18 cellular contexts compared by ENCODE assay signal in genomic region chr1:235986869-235987268, GRCh38.
DNase-seq lines count a peak whose midpoint lies in the region; ATAC-seq and TF ChIP-seq lines count a peak whose summit lies in the region.
"Had no signal": no experiment of that assay in that cellular context is flagged by ENCODE, and none has a peak within 500 bp of the region (broad histone marks: within the 10 kb centered on the region; RNA-seq: fewer than 3 reads in every experiment).

No MANE protein-coding gene starts in this region.

- H3K9me3 ChIP-seq in heart left ventricle (peaks cover 0 to 13% (median 0%) of the 10 kb centered on the region in 12 donors), esophagus muscularis mucosa (peaks cover 0 to 11% (median 0%) of the 10 kb centered on the region in 4 donors), uterus (peaks cover 0 to 4% of the 10 kb centered on the region in 2 donors), A673 (ENCODE audit: low read depth, low read length, poor library complexity, severe bottlenecking) (no peaks in the 10 kb centered on the region)
- H3K9me3 ChIP-seq: Caco-2, testis had no signal

- no TSS peak for BruUV-seq in A673 (replicated peaks; lab: Mats Ljungman, UMichigan)

- WGBS in heart left ventricle, 4 donors = 56 to 73% (median 67%) methylated on average over 3 of the region's 3 CpGs
- WGBS in esophagus muscularis mucosa = 71% methylated on average over 3 of the region's 3 CpGs

- H3K36me3 ChIP-seq in heart left ventricle = peaks cover 0 to 97% (median 51%) of the 10 kb centered on the region in 9 donors
- H3K36me3 ChIP-seq in esophagus muscularis mucosa = peaks cover 45 to 88% (median 80%) of the 10 kb centered on the region in 4 donors
- no peaks in the 10 kb centered on the region for H3K36me3 ChIP-seq in uterus
- H3K36me3 ChIP-seq in A673 (ENCODE audit: insufficient read depth, low read length, poor library complexity, severe bottlenecking) = no peaks in the 10 kb centered on the region

- TF ChIP-seq POLR2A in heart left ventricle (IDR thresholded peaks at IDR 0.05) (no peak), esophagus muscularis mucosa (IDR thresholded peaks at IDR 0.05; ENCODE audit: low read depth) (no peak), uterus (IDR thresholded peaks at IDR 0.05) (no peak)

- POLR2A ChIA-PET in A673 (lab: Charles Lee; ENCODE audit: low non-redundant PET) = no interaction called here

- peak in 1 of 4 donors; percentile 12 for ATAC-seq in heart left ventricle
- ATAC-seq in left ventricle myocardium superior = no peak
- ATAC-seq in HG03135 (IDR thresholded peaks at IDR 0.05; ENCODE audit: unreplicated experiment) = peak; percentile 81
- no peak for ATAC-seq in GM21717 (IDR thresholded peaks at IDR 0.05; ENCODE audit: unreplicated experiment)
- ATAC-seq: activated CD4-positive, CD25-positive, alpha-beta regulatory T cell treated with anti-CD3 and anti-CD28 coated beads, Interleukin-2, amount 50 U/mL, for 24 hours; PC-3 had no signal

- CTCF ChIA-PET in A673 (lab: Charles Lee) = no interaction called here

- no peak overlapping the region for H3K4me3 ChIP-seq in heart left ventricle
- H3K4me3 ChIP-seq in esophagus muscularis mucosa = no peak overlapping the region
- no peak overlapping the region for H3K4me3 ChIP-seq in uterus
- H3K4me3 ChIP-seq in A673 (ENCODE audit: low read depth, low read length, poor library complexity, severe bottlenecking) = no peak overlapping the region
- H3K4me3 ChIP-seq: testis had no signal

- TF ChIP-seq EP300 in esophagus muscularis mucosa (IDR thresholded peaks at IDR 0.05) = no peak

- intact Hi-C loops in heart left ventricle (cut with DNase I) (loop anchor here in 1 of 10 donors (2.0 kb wide), 1 partner anchor 14 kb away; no protein-coding TSS in a partner anchor), left ventricle myocardium superior (cut with micrococcal nuclease) (no loop called here), esophagus muscularis mucosa (cut with DNase I) (no loop called here), uterus (cut with DNase I; ENCODE audit: low total_unique reads) (no loop called here), A673 (cut with micrococcal nuclease; ENCODE audit: unreplicated experiment) (no loop called here)

- TF ChIP-seq CTCF in heart left ventricle (IDR thresholded peaks at IDR 0.05) = no peak
- TF ChIP-seq CTCF in esophagus muscularis mucosa (IDR thresholded peaks at IDR 0.05) = no peak
- no peak for TF ChIP-seq CTCF in uterus (IDR thresholded peaks at IDR 0.05)
- TF ChIP-seq CTCF in A673 (conservative IDR thresholded peaks at IDR 0.05; ENCODE audit: low read depth, low read length) = no peak

- H3K4me1 ChIP-seq in heart left ventricle (peaks cover 0 to 44% (median 24%) of the 10 kb centered on the region in 12 donors), esophagus muscularis mucosa (peaks cover 18 to 24% (median 22%) of the 10 kb centered on the region in 4 donors), uterus (peaks cover 0 to 3% of the 10 kb centered on the region in 2 donors), A673 (ENCODE audit: insufficient read depth, low read length, poor library complexity, severe bottlenecking) (no peaks in the 10 kb centered on the region)
- H3K4me1 ChIP-seq: testis had no signal

- H3K27ac ChIP-seq in heart left ventricle (peak overlapping the region in 9 of 12 donors; percentile 9 to 46 (median 18)), esophagus muscularis mucosa (replicated peaks in 1 of 4) (peak overlapping the region; percentile 1 to 50 (median 32)), uterus (peak overlapping the region; percentile 27 to 80), A673 (ENCODE audit: low read depth, low read length, poor library complexity, severe bottlenecking) (no peak overlapping the region)
- H3K27ac ChIP-seq: testis had no signal

- no peak for DNase-seq in heart left ventricle
- DNase-seq in left ventricle myocardium superior = no peak
- no peak for DNase-seq in esophagus muscularis mucosa (ENCODE audit: extremely low spot score)
- DNase-seq in uterus = no peak
- DNase-seq in A673 (ENCODE audit: low spot score) = no peak
- DNase-seq in NCI-H2081 treated with DMSO at 0.1 percent for 48 hours (lab: John Stamatoyannopoulos, UW) = no peak
- DNase-seq: activated naive CD8-positive, alpha-beta T cell treated with anti-CD3 and anti-CD28 coated beads, Interleukin-2, amount 10 ng/mL, durations not matched to agents 7 days and 5 days; Caco-2; GDM1; midbrain; NCI-H226; PC-3; stimulated activated CD4-positive, alpha-beta T cell treated with anti-CD3 and anti-CD28 coated beads, Interleukin-15, amount 100 ng/mL, for 24 hours; SW 1271; testis had no signal

- H3K27me3 ChIP-seq in heart left ventricle = no peaks in the 10 kb centered on the region
- H3K27me3 ChIP-seq in esophagus muscularis mucosa = no peaks in the 10 kb centered on the region
- no peaks in the 10 kb centered on the region for H3K27me3 ChIP-seq in uterus
- H3K27me3 ChIP-seq in A673 (replicated peaks; ENCODE audit: insufficient read depth, low read depth, low read length, poor library complexity) = no peaks in the 10 kb centered on the region
- H3K27me3 ChIP-seq: testis had no signal
